ENCODE assay signal across 8 cellular contexts in the genomic region with DNA sequence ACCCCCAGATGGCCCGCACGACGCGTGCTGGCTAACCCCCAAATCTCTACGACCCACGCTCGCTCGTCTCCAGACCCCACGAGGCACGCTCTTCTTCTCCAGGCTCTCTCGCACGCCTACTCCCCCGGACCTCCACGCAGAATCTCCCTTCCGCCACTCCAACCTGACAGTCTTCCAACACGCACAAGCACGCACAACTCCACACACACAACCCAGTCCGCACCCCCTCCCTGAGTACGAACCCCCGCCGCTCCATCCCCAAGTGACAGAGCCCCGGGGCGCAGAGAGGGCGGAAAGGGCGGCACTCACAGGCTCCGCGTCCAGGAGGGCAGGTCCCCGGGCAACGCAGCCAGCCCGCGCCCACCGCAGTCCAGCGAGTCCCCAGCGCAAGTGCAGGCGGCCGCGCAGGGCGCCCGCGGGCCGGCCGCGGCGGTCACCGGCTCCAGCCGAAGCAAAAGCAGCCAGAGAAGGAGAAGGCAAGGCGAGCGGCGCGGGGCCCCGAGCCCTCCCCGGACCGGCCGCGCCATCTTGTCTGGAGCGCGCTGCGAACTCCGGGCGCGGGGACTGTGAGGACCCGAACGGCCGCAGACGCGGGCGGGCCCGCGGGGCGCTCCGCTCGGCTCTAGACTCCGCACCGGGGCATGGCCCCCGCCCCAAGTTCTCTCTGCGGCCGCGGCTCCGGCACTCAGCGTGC. TPM values are rescaled to one million over a fixed set of nuclear protein-coding genes. Genes with fewer than 3 reads are reported as not detected.
DNase-seq lines count a peak whose midpoint lies in the region; ATAC-seq, FAIRE-seq and TF ChIP-seq lines count a peak whose summit lies in the region.

No MANE protein-coding gene starts in this region.

- H3K27me3 ChIP-seq in body of pancreas (no peaks in the 10 kb centered on the region), keratinocyte (ENCODE audit: control insufficient read depth, extremely low read depth, insufficient read depth, low read length) (peaks cover 4% of the 10 kb centered on the region)

- no peak for FAIRE-seq in keratinocyte (lab: Jason Lieb, UNC)

- peaks cover 44% of the 10 kb centered on the region for H3K79me2 ChIP-seq in keratinocyte (ENCODE audit: control insufficient read depth, insufficient read depth, low read length)

- H2AFZ ChIP-seq in keratinocyte (ENCODE audit: control insufficient read depth, low read length): peak overlapping the region; percentile 77

- H3K9me1 ChIP-seq in keratinocyte (ENCODE audit: control insufficient read depth, extremely low read depth, insufficient read depth, low read length): no peaks in the 10 kb centered on the region

- H3K4me3 ChIP-seq in SK-N-MC (peak overlapping the region; percentile 82), body of pancreas (peak overlapping the region; percentile 81 to 90), keratinocyte (ENCODE audit: control insufficient read depth in 2 of 3, extremely low read depth in 1 of 3, insufficient read depth in 2 of 3, low read depth in 1 of 3, low read length in 3 of 3) (peak overlapping the region; percentile 63 to 90 (median 88))

- H3K9me3 ChIP-seq in SK-N-MC (ENCODE audit: low read depth, low read length): no peaks in the 10 kb centered on the region
- no peaks in the 10 kb centered on the region for H3K9me3 ChIP-seq in body of pancreas
- no peaks in the 10 kb centered on the region for H3K9me3 ChIP-seq in keratinocyte (ENCODE audit: control insufficient read depth, low read depth, low read length)

- H3K4me1 ChIP-seq in body of pancreas: peaks cover 77% of the 10 kb centered on the region
- peaks cover 31% of the 10 kb centered on the region for H3K4me1 ChIP-seq in keratinocyte (ENCODE audit: control insufficient read depth, extremely low read depth, insufficient read depth, low read length)

- intact Hi-C loops in body of pancreas (cut with DNase I): loop anchor here (10.0 kb wide), 2 partner anchors 55 to 315 kb away; no protein-coding TSS in a partner anchor

- ATAC-seq in HG02678 (IDR thresholded peaks at IDR 0.05; ENCODE audit: unreplicated experiment) (peak; percentile 10), body of pancreas (no peak)

- no peaks in the 10 kb centered on the region for H4K20me1 ChIP-seq in keratinocyte (ENCODE audit: control insufficient read depth, extremely low read depth, insufficient read depth, low read length)

- no peak for TF ChIP-seq POLR2A in body of pancreas (IDR thresholded peaks at IDR 0.05)

- H3K36me3 ChIP-seq in SK-N-MC (ENCODE audit: insufficient read depth, low read length): no peaks in the 10 kb centered on the region
- no peaks in the 10 kb centered on the region for H3K36me3 ChIP-seq in body of pancreas (replicated peaks in 1 of 2; ENCODE audit: insufficient read depth in 1 of 2, low read depth in 2 of 2)
- H3K36me3 ChIP-seq in keratinocyte (ENCODE audit: control insufficient read depth in 2 of 2, extremely low read depth in 1 of 2, insufficient read depth in 2 of 2, low read length in 2 of 2): no peaks in the 10 kb centered on the region

- dilution Hi-C loops in keratinocyte (cut with MboI; ENCODE audit: extremely low pct_ligation_motif_present, low sequenced_read_pairs): no loop called here

- no peak overlapping the region for H3K27ac ChIP-seq in SK-N-MC
- H3K27ac ChIP-seq in body of pancreas: peak overlapping the region; percentile 85 to 98 (median 94)
- peak overlapping the region; percentile 58 for H3K27ac ChIP-seq in keratinocyte (ENCODE audit: control insufficient read depth, insufficient read depth, low read length)

- H3K9ac ChIP-seq in SK-N-MC (ENCODE audit: insufficient read length) (peak overlapping the region; percentile 64), keratinocyte (ENCODE audit: control insufficient read depth, extremely low read depth, insufficient read depth, low read length) (peak overlapping the region; percentile 78)

- DNase-seq in NCI-H1105 treated with DMSO at 0.1 percent for 48 hours (lab: John Stamatoyannopoulos, UW) (peak; percentile 7), NCI-H1105 (lab: John Stamatoyannopoulos, UW) (no peak), SK-N-MC (ENCODE audit: low read depth, low spot score) (no peak), body of pancreas (peak; percentile 36 to 48 (median 42)), keratinocyte (ENCODE audit: low read depth, low spot score) (no peak), OCI-M2 (lab: John Stamatoyannopoulos, UW; ENCODE audit: unreplicated experiment) (no peak)
- DNase-seq in stimulated activated CD4-positive, alpha-beta T cell treated with anti-CD3 and anti-CD28 coated beads, Interleukin-2, amount 100 ng/mL, for 24 hours: peak; percentile 51 to 61

- TF ChIP-seq CTCF in body of pancreas (IDR thresholded peaks at IDR 0.05) (no peak), keratinocyte (optimal IDR thresholded peaks at IDR 0.05 in 1 of 3, IDR thresholded peaks at IDR 0.05 in 1 of 3, conservative IDR thresholded peaks at IDR 0.05 in 1 of 3; ENCODE audit: extremely low read depth in 1 of 3, insufficient read depth in 2 of 3, low read length in 3 of 3) (no peak)

- 0 to 1% methylated on average over 28 to 73 of the region's 80 CpGs for WGBS in body of pancreas, 2 donors

- peak overlapping the region; percentile 78 for H3K4me2 ChIP-seq in keratinocyte (ENCODE audit: control insufficient read depth, extremely low read depth, insufficient read depth, low read depth, low read length)

RNA-seq across cellular contexts. Expression of gene LRIG1, which starts 0.8 kb away (rescaled TPM):
- total RNA-seq in body of pancreas: 100 to 1,000 TPM; 111 to 114 TPM
- 6.8 to 18.5 TPM (median 17.2 TPM) in 3 replicates for polyA plus RNA-seq in keratinocyte
- 2.9 TPM for polyA plus RNA-seq in keratinocyte (2011; ENCODE audit: low read depth)
- polyA plus RNA-seq in keratinocyte (2011; cell fraction: cytosol; rRNA removed): 8.3 and 9.4 TPM in 2 replicates
- 22.2 and 27.2 TPM in 2 replicates for polyA plus RNA-seq in keratinocyte (2011; cell fraction: nucleus; rRNA removed)
- polyA plus RNA-seq in keratinocyte (2012; ENCODE audit: low replicate concordance): 4.2 and 16.4 TPM in 2 replicates
- 27.4 to 75.5 TPM (median 34.8 TPM) in 3 replicates for polyA minus RNA-seq in keratinocyte
- polyA minus RNA-seq in keratinocyte (2011; cell fraction: cytosol; rRNA and poly(A)+ RNA removed): 12.9 TPM
- polyA minus RNA-seq in keratinocyte (2011; cell fraction: nucleus; rRNA and poly(A)+ RNA removed): 26.0 and 36.4 TPM in 2 replicates

Comparison
In these comparisons a context has a peak if more than half of its experiments do, and no peak if none do; other contexts are left out.
1. DNase-seq: peak in NCI-H1105 treated with DMSO at 0.1 percent for 48 hours (single experiment), body of pancreas (4 of 4) and stimulated activated CD4-positive, alpha-beta T cell treated with anti-CD3 and anti-CD28 coated beads, Interleukin-2, amount 100 ng/mL, for 24 hours (2 of 2); none in NCI-H1105 (single experiment), SK-N-MC (single experiment), keratinocyte (single experiment) and OCI-M2 (single experiment).
2. Peak in every context shown above with its lines, with median percentiles within 50 percentile points of each other: H3K4me3 ChIP-seq.